3 cellular contexts compared by ENCODE assay signal in genomic region chr20:63335060-63335459, GRCh38.
A peak's percentile ranks its signal among the peaks of the same experiment; 100 is the strongest.
TF ChIP-seq lines count a peak whose summit lies in the region.

No MANE protein-coding gene starts in this region.

TF ChIP-seq in HEK293, 187 proteins besides CTCF, POLR2A, EP300 and RAD21:
- peak; percentile 94 for TF ChIP-seq YY2 (tag by site-specific recombination; IDR thresholded peaks at IDR 0.05)
TF ChIP-seq in HEK293: peak in this region for 1; not testable (repeated sequence) for 186.

TF ChIP-seq in GM12878, 131 proteins besides CTCF, POLR2A, EP300 and RAD21:
- peak; percentile 80 for TF ChIP-seq YY1 (IDR thresholded peaks at IDR 0.05; ENCODE audit: low read depth, low read length)

TF ChIP-seq in H1, 55 proteins besides CTCF, POLR2A, EP300 and RAD21:
- TF ChIP-seq TEAD4 (IDR thresholded peaks at IDR 0.05; ENCODE audit: low read depth, low read length): peak; percentile 38; the same call in 1 of the 2 replicates
- TF ChIP-seq YY1 (IDR thresholded peaks at IDR 0.05; ENCODE audit: low read depth, low read length): peak; percentile 94
